1 cellular context compared by ENCODE assay signal in the genomic region with DNA sequence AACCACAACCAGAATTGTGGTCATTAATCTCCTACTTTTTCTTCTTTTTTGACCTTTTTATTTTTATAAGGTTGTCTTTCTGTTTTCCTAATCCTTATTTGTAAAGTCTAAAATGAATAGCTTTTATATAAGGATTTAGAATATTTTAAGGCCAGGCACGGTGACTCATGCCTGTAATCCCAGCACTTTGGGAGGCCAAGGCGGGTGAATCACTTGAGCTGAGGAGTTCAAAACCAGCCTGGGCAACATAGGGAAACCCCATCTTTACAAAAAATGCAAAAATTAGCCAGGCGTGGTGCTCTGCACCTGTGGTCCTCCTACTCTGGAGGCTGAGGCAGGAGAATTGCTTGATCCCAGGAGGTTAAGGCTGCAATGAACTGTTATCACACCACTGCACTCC.
TF ChIP-seq lines count a peak whose summit lies in the region.

No MANE protein-coding gene starts in this region.

TF ChIP-seq in IMR-90, 13 proteins besides CTCF, POLR2A, EP300 and RAD21:
- peak; percentile 79; the same call in 1 of the 2 replicates for TF ChIP-seq FOS (IDR thresholded peaks at IDR 0.05; ENCODE audit: low read depth, low read length)
- TF ChIP-seq, protein P1, sequence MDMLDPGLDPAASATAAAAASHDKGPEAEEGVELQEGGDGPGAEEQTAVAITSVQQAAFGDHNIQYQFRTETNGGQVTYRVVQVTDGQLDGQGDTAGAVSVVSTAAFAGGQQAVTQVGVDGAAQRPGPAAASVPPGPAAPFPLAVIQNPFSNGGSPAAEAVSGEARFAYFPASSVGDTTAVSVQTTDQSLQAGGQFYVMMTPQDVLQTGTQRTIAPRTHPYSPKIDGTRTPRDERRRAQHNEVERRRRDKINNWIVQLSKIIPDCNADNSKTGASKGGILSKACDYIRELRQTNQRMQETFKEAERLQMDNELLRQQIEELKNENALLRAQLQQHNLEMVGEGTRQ (IDR thresholded peaks at IDR 0.05; ENCODE audit: low read depth, low read length): no peak
